35 cellular contexts compared by ENCODE assay signal in genomic region chr1:50860702-50861101, GRCh38.
"Had no signal": no experiment of that assay in that cellular context is flagged by ENCODE, and none has a peak within 500 bp of the region (broad histone marks: within the 10 kb centered on the region; RNA-seq: fewer than 3 reads in every experiment).

No MANE protein-coding gene starts in this region.

- H3K27me3 ChIP-seq: MG63 had no signal

- DNase-seq: MG63, MM.1S, MV-4-11, NCI-H1048, NCI-H1092, NCI-H1092 treated with DMSO at 0.1 percent for 48 hours, NCI-H1105, NCI-H1105 treated with DMSO at 0.1 percent for 48 hours, NCI-H1417, NCI-H1417 treated with DMSO at 0.1 percent for 48 hours, NCI-H1436, NCI-H1436 treated with DMSO at 0.1 percent for 48 hours, NCI-H146, NCI-H1694, NCI-H1694 treated with DMSO at 0.1 percent for 48 hours, NCI-H187, NCI-H187 treated with DMSO at 0.1 percent for 48 hours, NCI-H1930, NCI-H2029, NCI-H2029 treated with DMSO at 0.1 percent for 48 hours, NCI-H2081, NCI-H2081 treated with DMSO at 0.1 percent for 48 hours, NCI-H2107, NCI-H2171, NCI-H2171 treated with DMSO at 0.1 percent for 48 hours, NCI-H2227 treated with DMSO at 0.1 percent for 48 hours, NCI-H226, NCI-H345, NCI-H446, NCI-H446 treated with DMSO at 0.1 percent for 48 hours, NCI-H510A, NCI-H510A treated with DMSO at 0.1 percent for 48 hours, NCI-H524, NCI-H524 treated with DMSO at 0.1 percent for 48 hours, NCI-H526 had no signal

- H3K4me3 ChIP-seq: MG63 had no signal
